25 cellular contexts compared by ENCODE assay signal in genomic region chr5:156722358-156722757, GRCh38.
"Had no signal": no experiment of that assay in that cellular context is flagged by ENCODE, and none has a peak within 500 bp of the region (broad histone marks: within the 10 kb centered on the region; RNA-seq: fewer than 3 reads in every experiment).

No MANE protein-coding gene starts in this region.

- H3K4me1 Mint-ChIP-seq: immature natural killer cell, naive B cell had no signal

- H3K36me3 Mint-ChIP-seq: mesothelial cell of epicardium, naive B cell had no signal

- ATAC-seq: effector memory CD8-positive, alpha-beta T cell; esophagus mucosa; foreskin keratinocyte; gastroesophageal sphincter; left lung; lower lobe of right lung; mucosa of descending colon had no signal

- H3K9me3 ChIP-seq: colonic mucosa, esophagus squamous epithelium, gastroesophageal sphincter, left lung, lower lobe of right lung, mucosa of descending colon had no signal

- H3K27ac ChIP-seq: colonic mucosa, epithelial cell of prostate, esophagus squamous epithelium, foreskin keratinocyte, gastroesophageal sphincter, hepatocyte, left lung, lower lobe of right lung had no signal

- H3K4me3 ChIP-seq: colonic mucosa, esophagus squamous epithelium, gastroesophageal sphincter, hepatocyte, left lung, lower lobe of right lung, mucosa of descending colon had no signal

- H3K27ac Mint-ChIP-seq: dendritic cell treated with granulocyte-macrophage colony-stimulating factor and Interleukin-4, amounts not matched to agents 40 ng/mL and 50 ng/mL, for 4 days; effector memory CD8-positive, alpha-beta T cell; endodermal cell; immature natural killer cell; mesothelial cell of epicardium; naive B cell had no signal

- H3K36me3 ChIP-seq: colonic mucosa, esophagus squamous epithelium, gastroesophageal sphincter, left lung, lower lobe of right lung had no signal

- H3K4me1 ChIP-seq: colonic mucosa, esophagus squamous epithelium, foreskin keratinocyte, left lung, lower lobe of right lung had no signal

- H3K4me3 Mint-ChIP-seq: dendritic cell treated with granulocyte-macrophage colony-stimulating factor and Interleukin-4, amounts not matched to agents 40 ng/mL and 50 ng/mL, for 4 days; effector memory CD8-positive, alpha-beta T cell; endodermal cell; immature natural killer cell; mesothelial cell of epicardium; naive B cell had no signal

- DNase-seq: cerebellar nuclear complex; colonic mucosa; cortex of kidney; effector CD8-positive, alpha-beta T cell; effector memory CD8-positive, alpha-beta T cell; endodermal cell; erythroblast; esophagus squamous epithelium; foreskin keratinocyte; hypothalamus; immature natural killer cell; islet precursor cell; kidney; kidney glomerular epithelial cell; left lung; lower lobe of right lung; mesenchymal stem cell; mucosa of descending colon; naive B cell had no signal

- H3K27me3 Mint-ChIP-seq: dendritic cell treated with granulocyte-macrophage colony-stimulating factor and Interleukin-4, amounts not matched to agents 40 ng/mL and 50 ng/mL, for 4 days had no signal

- H3K27me3 ChIP-seq: colonic mucosa, esophagus squamous epithelium, foreskin keratinocyte, gastroesophageal sphincter, hepatocyte, left lung had no signal

- H3K9me3 Mint-ChIP-seq: dendritic cell treated with granulocyte-macrophage colony-stimulating factor and Interleukin-4, amounts not matched to agents 40 ng/mL and 50 ng/mL, for 4 days; effector memory CD8-positive, alpha-beta T cell; endodermal cell; immature natural killer cell; mesothelial cell of epicardium had no signal
